Comparison of ENCODE assay signal across 2 cellular contexts in genomic region chr17:32268734-32269288, GRCh38.
TF ChIP-seq lines count a peak whose summit lies in the region.

No MANE protein-coding gene starts in this region.

TF ChIP-seq in HCT116, 20 proteins besides CTCF, POLR2A, EP300 and RAD21:
- TF ChIP-seq ATF3 (IDR thresholded peaks at IDR 0.05) (no peak), ZFX (IDR thresholded peaks at IDR 0.05) (no peak), SRF (IDR thresholded peaks at IDR 0.05; ENCODE audit: low read depth) (no peak), ZNF274 (IDR thresholded peaks at IDR 0.05; ENCODE audit: low read depth, low read length) (no peak), MAX (IDR thresholded peaks at IDR 0.05) (no peak), TCF7L2 (IDR thresholded peaks at IDR 0.05; ENCODE audit: borderline replicate concordance, extremely low read depth, insufficient read depth, insufficient read length) (no peak), POLR2AphosphoS5 (IDR thresholded peaks at IDR 0.05; ENCODE audit: low read depth, low read length) (no peak), EZH2 (IDR thresholded peaks at IDR 0.05) (no peak), SIN3A (IDR thresholded peaks at IDR 0.05; ENCODE audit: low read depth) (no peak), ZBTB33 (IDR thresholded peaks at IDR 0.05; ENCODE audit: extremely low read depth, insufficient replicate concordance, low read length) (no peak), ELF1 (IDR thresholded peaks at IDR 0.05; ENCODE audit: borderline replicate concordance, low read depth) (no peak), EGR1 (IDR thresholded peaks at IDR 0.05; ENCODE audit: low read depth) (no peak), FOSL1 (IDR thresholded peaks at IDR 0.05; ENCODE audit: low read depth) (no peak)
TF ChIP-seq in HCT116: peak in this region for 0.

TF ChIP-seq in H1, 55 proteins besides CTCF, POLR2A, EP300 and RAD21:
- TF ChIP-seq CEBPB (IDR thresholded peaks at IDR 0.05; ENCODE audit: low read depth, low read length), result no peak
- no peak for TF ChIP-seq SP2 (IDR thresholded peaks at IDR 0.05; ENCODE audit: low read length)
- TF ChIP-seq EGR1 (IDR thresholded peaks at IDR 0.05; ENCODE audit: borderline replicate concordance, low read depth, low read length), result no peak
- TF ChIP-seq CHD1 (IDR thresholded peaks at IDR 0.05; ENCODE audit: low read depth, low read length), result no peak
- TF ChIP-seq ATF2 (IDR thresholded peaks at IDR 0.05; ENCODE audit: low read length), result no peak
- TF ChIP-seq NRF1 (IDR thresholded peaks at IDR 0.05; ENCODE audit: low read depth, low read length), result no peak
- TF ChIP-seq TAF1 (IDR thresholded peaks at IDR 0.05; ENCODE audit: low read depth, low read length), result no peak
- TF ChIP-seq POU5F1 (IDR thresholded peaks at IDR 0.05; ENCODE audit: low read depth, low read length), result no peak
- no peak for TF ChIP-seq POLR2AphosphoS5 (IDR thresholded peaks at IDR 0.05; ENCODE audit: low read depth, low read length)
- no peak for TF ChIP-seq RXRA (IDR thresholded peaks at IDR 0.05; ENCODE audit: insufficient read depth, low read depth, low read length)
- TF ChIP-seq CTBP2 (IDR thresholded peaks at IDR 0.05; ENCODE audit: borderline replicate concordance, insufficient read depth, insufficient read length, low read length), result no peak
- TF ChIP-seq SP1 (IDR thresholded peaks at IDR 0.05; ENCODE audit: low read depth, low read length), result no peak
- no peak for TF ChIP-seq KDM1A (IDR thresholded peaks at IDR 0.05; ENCODE audit: borderline replicate concordance, low read length)
- TF ChIP-seq ZNF274 (IDR thresholded peaks at IDR 0.05; ENCODE audit: borderline replicate concordance, extremely low read depth, low read length), result no peak
TF ChIP-seq in H1: peak in this region for 0.
